Comparison of ENCODE assay signal across 8 cellular contexts in the genomic region with DNA sequence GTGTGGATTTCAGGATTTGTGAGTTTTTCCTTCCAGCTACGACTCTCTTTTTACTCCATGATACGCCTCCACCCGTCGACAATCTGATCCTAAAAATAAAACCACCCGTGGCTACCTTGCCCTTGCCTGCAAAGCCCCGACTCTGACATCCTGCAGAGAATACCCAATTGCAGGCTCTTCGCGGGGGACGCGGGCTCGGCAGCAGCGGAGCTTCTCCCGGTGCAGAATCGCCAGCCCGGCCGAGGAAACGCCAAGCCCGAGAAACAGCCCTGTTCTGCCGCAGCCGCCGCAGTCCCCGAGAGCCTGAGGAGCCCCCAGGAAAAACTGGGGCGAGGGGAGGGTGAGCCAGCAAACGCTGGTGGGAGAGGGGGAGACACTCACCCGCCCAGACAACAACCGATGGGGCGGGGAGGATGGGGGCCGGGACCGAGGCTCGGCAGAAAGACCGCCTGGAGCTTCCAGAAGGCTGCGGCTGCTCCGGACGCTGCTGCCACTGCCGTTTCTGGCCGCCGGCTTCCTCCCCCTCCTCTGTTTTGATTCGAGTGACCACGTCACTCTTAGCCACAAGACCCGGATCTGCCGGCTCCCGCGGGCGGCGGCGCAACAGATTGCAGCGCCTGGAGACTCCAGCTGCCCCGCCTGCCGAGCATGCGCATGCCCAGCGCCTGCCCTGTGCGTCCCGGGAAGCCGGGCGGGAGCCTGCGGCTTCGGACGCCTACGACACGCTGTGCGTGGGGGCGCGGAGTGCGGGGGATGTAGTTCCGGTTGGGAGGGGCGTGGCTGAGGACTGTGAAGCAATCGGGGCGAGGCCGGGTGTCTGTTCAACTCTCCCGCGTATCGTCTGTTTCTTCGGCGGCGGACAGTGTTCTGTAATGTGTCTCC.
DNase-seq lines count a peak whose midpoint lies in the region; ATAC-seq and TF ChIP-seq lines count a peak whose summit lies in the region.

A gene (minus strand): TSS at position 508 of the 882 bp plus-strand sequence. CDS start 33,720 bp downstream, outside the sequence.

- peak; percentile 98 for DNase-seq in Ammon's horn (ENCODE audit: low spot score)
- peak; percentile 90 for DNase-seq in NCI-H510A (lab: John Stamatoyannopoulos, UW)
- DNase-seq in activated CD4-positive, alpha-beta T cell treated with anti-CD3 and anti-CD28 coated beads for 4 hours: peak; percentile 92 to 93
- DNase-seq in kidney tubule cell (ENCODE audit: low spot score): peak; percentile 99
- peak; percentile 60 to 86 for DNase-seq in stimulated activated CD4-positive, alpha-beta T cell treated with anti-CD3 and anti-CD28 coated beads, Interleukin-1b, Interleukin-23, amount 100 ng/mL, for 1 hour (ENCODE audit: low read depth in 2 of 2)

- H3K27ac ChIP-seq in cingulate gyrus (ENCODE audit: low read depth, low read length): peak within 1 kb of the TSS; percentile 96

- peak; percentile 87 for TF ChIP-seq POLR2A in GM19099 (IDR thresholded peaks at IDR 0.05; ENCODE audit: extremely low read depth, insufficient read length, low read depth)

- peak; percentile 63 for ATAC-seq in HG03378 (IDR thresholded peaks at IDR 0.05; ENCODE audit: unreplicated experiment)

Comparison
In these comparisons a context has a peak if more than half of its experiments do, and no peak if none do; other contexts are left out.
1. Peak in every context shown above with its lines: DNase-seq, ATAC-seq and H3K27ac ChIP-seq.